In the genomic region with DNA sequence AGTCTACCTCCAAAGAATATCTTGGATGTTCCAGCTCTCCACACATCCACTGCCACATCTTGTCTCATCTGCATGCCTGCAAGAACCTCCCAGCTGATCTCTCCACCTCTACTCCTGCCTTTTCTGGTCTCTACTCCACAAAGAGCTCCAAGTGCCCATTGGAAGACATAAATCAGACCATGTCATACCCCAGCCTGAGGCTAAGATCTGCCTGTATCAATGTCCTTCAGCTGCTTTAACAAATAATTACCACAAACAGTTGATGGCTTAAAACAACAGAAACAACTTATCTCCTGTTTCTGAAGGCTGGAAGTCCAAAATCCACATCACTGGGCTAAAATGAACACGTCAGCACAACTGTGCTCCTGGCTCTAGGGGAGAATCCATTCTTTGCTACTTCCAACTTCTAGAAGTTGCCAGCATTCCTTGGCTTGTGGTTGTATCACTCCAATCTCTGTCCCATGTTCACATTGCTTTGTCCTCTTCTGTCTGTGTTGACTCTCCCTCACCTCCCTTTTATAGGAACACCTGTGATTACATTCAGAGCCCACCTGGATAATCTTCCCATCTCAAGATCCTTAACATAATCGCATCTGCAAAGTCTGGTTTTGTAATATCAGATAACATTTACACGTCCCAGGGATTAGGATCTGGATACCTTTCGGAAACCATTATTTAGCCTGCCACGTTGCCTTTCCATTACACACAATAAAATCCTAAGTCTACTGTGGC, we compare ENCODE assay signal across 30 cellular contexts. TPM values are rescaled to one million over a fixed set of nuclear protein-coding genes. Genes with fewer than 3 reads are reported as not detected.
A peak's percentile ranks its signal among the peaks of the same experiment; 100 is the strongest.
DNase-seq lines count a peak whose midpoint lies in the region; ATAC-seq, FAIRE-seq and TF ChIP-seq lines count a peak whose summit lies in the region.
"Had no signal": no experiment of that assay in that cellular context is flagged by ENCODE, and none has a peak within 500 bp of the region (broad histone marks: within the 10 kb centered on the region; RNA-seq: fewer than 3 reads in every experiment).

No MANE protein-coding gene starts in this region.

- H3K27ac ChIP-seq in body of pancreas: peak overlapping the region in 3 of 4 donors; percentile 39 to 80 (median 77)
- H3K27ac ChIP-seq in suprapubic skin: peak overlapping the region; percentile 12
- H3K27ac ChIP-seq: PC-9 had no signal

- TF ChIP-seq POLR2A in body of pancreas (IDR thresholded peaks at IDR 0.05): no peak
- TF ChIP-seq POLR2A in suprapubic skin (IDR thresholded peaks at IDR 0.05): no peak
- TF ChIP-seq POLR2A in H54 (IDR thresholded peaks at IDR 0.05; ENCODE audit: low read depth, low read length): no peak

- peaks cover 14% of the 10 kb centered on the region for H3K27me3 Mint-ChIP-seq in nephron progenitor cell (ENCODE audit: low read depth, poor library complexity)
- H3K27me3 Mint-ChIP-seq: activated CD8-positive, alpha-beta T cell treated with anti-CD3 and anti-CD28 coated beads for 36 hours; activated naive CD4-positive, alpha-beta T cell treated with anti-CD3 and anti-CD28 coated beads, Interleukin-2, amount 10 ng/mL, durations not matched to agents 7 days and 5 days; CD8-positive, alpha-beta memory T cell; stimulated activated naive B cell treated with anti-CD40 and anti-IgM and Interleukin-4, amounts not matched to agents 10 μg/mL and 1 μg/mL and 100 μg/mL, for 72 hours had no signal

- peak overlapping the region; percentile 5 for H3K4me3 Mint-ChIP-seq in nephron progenitor cell
- H3K4me3 Mint-ChIP-seq: activated CD8-positive, alpha-beta T cell treated with anti-CD3 and anti-CD28 coated beads for 36 hours; activated naive CD4-positive, alpha-beta T cell treated with anti-CD3 and anti-CD28 coated beads, Interleukin-2, amount 10 ng/mL, durations not matched to agents 7 days and 5 days; CD8-positive, alpha-beta memory T cell; stimulated activated naive B cell treated with anti-CD40 and anti-IgM and Interleukin-4, amounts not matched to agents 10 μg/mL and 1 μg/mL and 100 μg/mL, for 72 hours had no signal

- H3K27ac Mint-ChIP-seq in nephron progenitor cell: no peak overlapping the region
- H3K27ac Mint-ChIP-seq: activated CD8-positive, alpha-beta T cell treated with anti-CD3 and anti-CD28 coated beads for 36 hours; activated naive CD4-positive, alpha-beta T cell treated with anti-CD3 and anti-CD28 coated beads, Interleukin-2, amount 10 ng/mL, durations not matched to agents 7 days and 5 days; stimulated activated naive B cell treated with anti-CD40 and anti-IgM and Interleukin-4, amounts not matched to agents 10 μg/mL and 1 μg/mL and 100 μg/mL, for 72 hours had no signal

- H3K9me3 ChIP-seq in body of pancreas: no peaks in the 10 kb centered on the region
- no peaks in the 10 kb centered on the region for H3K9me3 ChIP-seq in suprapubic skin
- H3K9me3 ChIP-seq: BE2C, sigmoid colon had no signal

- ATAC-seq in body of pancreas: no peak
- ATAC-seq: activated CD8-positive, alpha-beta T cell treated with anti-CD3 and anti-CD28 coated beads for 36 hours; left lobe of liver; Right ventricle myocardium inferior; stimulated activated naive B cell treated with anti-CD40 and anti-IgM and Interleukin-4, amounts not matched to agents 10 μg/mL and 1 μg/mL and 100 μg/mL, for 72 hours had no signal

- WGBS in body of pancreas, 2 donors: 93% methylated on average over 5 of the region's 5 CpGs
- 87% methylated on average over 5 of the region's 5 CpGs for WGBS in suprapubic skin

- H3K27me3 ChIP-seq in body of pancreas (no peaks in the 10 kb centered on the region), suprapubic skin (no peaks in the 10 kb centered on the region)
- H3K27me3 ChIP-seq: BE2C, breast epithelium, sigmoid colon had no signal

- DNase-seq in HTR-8/SVneo (ENCODE audit: insufficient read length, low spot score) (no peak), body of pancreas (no peak), nephron progenitor cell (no peak), suprapubic skin (ENCODE audit: low spot score in 2 of 2) (no peak), H54 (ENCODE audit: insufficient read length, low spot score) (no peak), NCI-H82 treated with DMSO at 0.1 percent for 48 hours (lab: John Stamatoyannopoulos, UW; ENCODE audit: unreplicated experiment) (no peak), AG20443 (ENCODE audit: low spot score) (no peak)
- DNase-seq: ACHN; activated CD8-positive, alpha-beta memory T cell treated with anti-CD3 and anti-CD28 coated beads, Interleukin-2, amount 50 U/mL, for 48 hours; activated CD8-positive, alpha-beta T cell treated with anti-CD3 and anti-CD28 coated beads for 36 hours; activated naive CD4-positive, alpha-beta T cell treated with anti-CD3 and anti-CD28 coated beads, Interleukin-2, amount 10 ng/mL, durations not matched to agents 7 days and 5 days; BE2C; CD8-positive, alpha-beta memory T cell; DMS 273 treated with DMSO at 0.1 percent for 48 hours; EL; H7; head of caudate nucleus; NCI-H1417 treated with DMSO at 0.1 percent for 48 hours; NCI-H2029 treated with DMSO at 0.1 percent for 48 hours; NCI-H524 treated with DMSO at 0.1 percent for 48 hours; NK-92 treated with Interleukin-12 subunit alpha and Interleukin-12 subunit beta, amount 100 ng/mL, for 24 hours; PC-9; sigmoid colon; stimulated activated naive B cell treated with anti-CD40 and anti-IgM and Interleukin-4, amounts not matched to agents 10 μg/mL and 1 μg/mL and 100 μg/mL, for 72 hours had no signal

- FAIRE-seq in HTR-8/SVneo (lab: Jason Lieb, UNC) (peak; percentile 57), H54 (lab: Jason Lieb, UNC) (no peak)
- FAIRE-seq: endothelial cell of umbilical vein, GM18507, islet of Langerhans had no signal

- TF ChIP-seq EP300 in suprapubic skin (IDR thresholded peaks at IDR 0.05): no peak

- H3K9me3 Mint-ChIP-seq in nephron progenitor cell: peaks cover 28% of the 10 kb centered on the region
- H3K9me3 Mint-ChIP-seq: activated CD8-positive, alpha-beta T cell treated with anti-CD3 and anti-CD28 coated beads for 36 hours; activated naive CD4-positive, alpha-beta T cell treated with anti-CD3 and anti-CD28 coated beads, Interleukin-2, amount 10 ng/mL, durations not matched to agents 7 days and 5 days; CD8-positive, alpha-beta memory T cell had no signal

- H3K4me1 ChIP-seq in body of pancreas: peaks cover 34% of the 10 kb centered on the region
- H3K4me1 ChIP-seq in suprapubic skin: peaks cover 22% of the 10 kb centered on the region
- H3K4me1 ChIP-seq: BE2C had no signal

- no peak for TF ChIP-seq CTCF in body of pancreas (IDR thresholded peaks at IDR 0.05)
- TF ChIP-seq CTCF in nephron progenitor cell (IDR thresholded peaks at IDR 0.05): no peak
- no peak for TF ChIP-seq CTCF in suprapubic skin (IDR thresholded peaks at IDR 0.05)

- intact Hi-C loops in body of pancreas (cut with DNase I): no loop called here

- no peak overlapping the region for H3K4me3 ChIP-seq in body of pancreas
- H3K4me3 ChIP-seq in suprapubic skin: no peak overlapping the region
- H3K4me3 ChIP-seq: breast epithelium, PC-9, sigmoid colon had no signal

- peaks cover 30% of the 10 kb centered on the region for H3K36me3 Mint-ChIP-seq in nephron progenitor cell (ENCODE audit: low read depth)
- H3K36me3 Mint-ChIP-seq: activated naive CD4-positive, alpha-beta T cell treated with anti-CD3 and anti-CD28 coated beads, Interleukin-2, amount 10 ng/mL, durations not matched to agents 7 days and 5 days; stimulated activated naive B cell treated with anti-CD40 and anti-IgM and Interleukin-4, amounts not matched to agents 10 μg/mL and 1 μg/mL and 100 μg/mL, for 72 hours had no signal

- H3K4me1 Mint-ChIP-seq in nephron progenitor cell: peaks cover 17% of the 10 kb centered on the region
- H3K4me1 Mint-ChIP-seq: activated naive CD4-positive, alpha-beta T cell treated with anti-CD3 and anti-CD28 coated beads, Interleukin-2, amount 10 ng/mL, durations not matched to agents 7 days and 5 days; CD8-positive, alpha-beta memory T cell; stimulated activated naive B cell treated with anti-CD40 and anti-IgM and Interleukin-4, amounts not matched to agents 10 μg/mL and 1 μg/mL and 100 μg/mL, for 72 hours had no signal

- H3K36me3 ChIP-seq in body of pancreas (replicated peaks in 1 of 2; ENCODE audit: insufficient read depth in 1 of 2, low read depth in 2 of 2) (no peaks in the 10 kb centered on the region), suprapubic skin (no peaks in the 10 kb centered on the region)
- H3K36me3 ChIP-seq: BE2C, breast epithelium, sigmoid colon had no signal

RNA-seq across cellular contexts. Expression of a gene that starts 17.0 kb away (rescaled TPM):
- total RNA-seq in body of pancreas (10 to 100 TPM; 10.9 to 32.4 TPM), suprapubic skin (10 to 100 TPM; 33.4 to 49.3 (median 36.8) TPM)
